In genomic region chr11:44577231-44577834, GRCh38 we compare ENCODE assay signal across 1 cellular context.
TF ChIP-seq lines count a peak whose summit lies in the region.

No MANE protein-coding gene starts in this region.

TF ChIP-seq in GM12878, 131 proteins besides CTCF, POLR2A, EP300 and RAD21 (continued from another document):
- TF ChIP-seq ZNF687 (IDR thresholded peaks at IDR 0.05): 0 out of 2 replicates have a peak, but pooled peaks have one; percentile 34
- peak; percentile 74; the same call in 1 of the 2 replicates for TF ChIP-seq MLLT1 (IDR thresholded peaks at IDR 0.05)
- TF ChIP-seq PRDM15 (CRISPR knock-in tag; IDR thresholded peaks at IDR 0.05): no peak
- TF ChIP-seq MEF2B (IDR thresholded peaks at IDR 0.05; ENCODE audit: partially characterized antibody, poor library complexity, severe bottlenecking): no peak
- TF ChIP-seq MEF2A (IDR thresholded peaks at IDR 0.05; ENCODE audit: insufficient read depth, low read depth, low read length): no peak
- TF ChIP-seq FOXK2 (IDR thresholded peaks at IDR 0.05): no peak
